Comparison of ENCODE assay signal across 12 cellular contexts in the genomic region with DNA sequence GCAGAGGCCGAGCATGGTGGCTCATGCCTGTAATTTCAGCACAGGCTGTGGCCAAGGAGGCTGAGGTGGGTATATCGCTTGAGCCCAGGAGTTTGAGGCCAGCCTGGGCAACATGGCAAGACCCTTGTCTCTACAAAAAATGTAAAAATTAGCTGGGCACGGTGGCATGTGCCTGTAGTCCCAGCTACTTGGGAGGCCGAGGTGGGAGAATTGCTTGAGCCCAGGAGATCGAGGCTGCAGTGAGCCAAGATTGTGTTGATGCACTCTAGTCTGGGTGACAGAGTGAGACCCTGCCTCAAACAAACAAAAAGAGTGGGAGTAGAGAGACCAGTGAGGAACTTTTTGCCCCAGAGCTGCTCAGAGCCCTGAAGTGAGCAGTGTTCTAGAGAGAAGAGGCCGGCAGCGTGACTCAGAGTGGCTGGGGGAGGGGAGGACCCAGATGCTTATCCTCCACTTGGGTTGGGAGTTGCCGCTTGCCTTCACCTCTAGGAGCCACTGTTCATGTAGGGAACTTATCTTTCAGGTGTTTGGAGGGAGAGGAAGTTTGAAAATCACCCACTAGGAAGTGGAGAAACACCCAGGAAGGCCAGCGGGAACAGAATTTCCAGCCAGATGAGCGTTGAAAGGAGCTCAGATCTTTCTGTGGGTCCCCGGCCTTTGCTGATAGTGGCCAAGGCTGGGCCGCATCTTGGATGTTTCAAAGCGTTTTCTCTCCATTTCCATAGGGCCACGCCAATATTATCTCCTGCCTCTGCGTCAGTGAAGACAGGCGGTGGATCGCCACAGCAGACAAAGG. TPM values are rescaled to one million over a fixed set of nuclear protein-coding genes. Genes with fewer than 3 reads are reported as not detected.
DNase-seq lines count a peak whose midpoint lies in the region; ATAC-seq, FAIRE-seq and TF ChIP-seq lines count a peak whose summit lies in the region.
"Had no signal": no experiment of that assay in that cellular context is flagged by ENCODE, and none has a peak within 500 bp of the region (broad histone marks: within the 10 kb centered on the region; RNA-seq: fewer than 3 reads in every experiment).

No MANE protein-coding gene starts in this region.

- no peak overlapping the region for H3K27ac ChIP-seq in OCI-LY7 (ENCODE audit: low read depth, low read length, poor library complexity, severe bottlenecking)
- H3K27ac ChIP-seq: dorsolateral prefrontal cortex had no signal

- CTCF ChIA-PET in OCI-LY7 (lab: Charles Lee; ENCODE audit: unreplicated experiment): no interaction called here

- intact Hi-C loops in OCI-LY7 (cut with micrococcal nuclease; ENCODE audit: unreplicated experiment): no loop called here

- H2AFZ ChIP-seq in OCI-LY7 (ENCODE audit: low read length): no peak overlapping the region

- no peaks in the 10 kb centered on the region for H4K20me1 ChIP-seq in OCI-LY7 (ENCODE audit: insufficient read depth, low read length)

- no peak for FAIRE-seq in GM19239 (lab: Jason Lieb, UNC)

- ATAC-seq in GM21367 (IDR thresholded peaks at IDR 0.05; ENCODE audit: unreplicated experiment): no peak
- no peak for ATAC-seq in HG03469 (IDR thresholded peaks at IDR 0.05; ENCODE audit: unreplicated experiment)

- DNase-seq in H7 (peak; percentile 76), OCI-LY7 (ENCODE audit: low spot score) (no peak), choroid plexus epithelial cell (ENCODE audit: low read depth) (peak; percentile 53), mesenteric fat pad (ENCODE audit: low spot score) (peak; percentile 72), GM19239 (ENCODE audit: insufficient read length, low spot score) (no peak)
- no peak for DNase-seq in activated effector memory CD4-positive, alpha-beta T cell treated with Interleukin-2 at 50 U/mL for 16 hours
- DNase-seq: dorsolateral prefrontal cortex, NCI-H1092 treated with DMSO at 0.1 percent for 48 hours, NCI-H69, SW 1271 had no signal

- H3K9me3 ChIP-seq in OCI-LY7 (ENCODE audit: low read length): no peaks in the 10 kb centered on the region

- H3K4me3 ChIP-seq in H7 (ENCODE audit: insufficient read depth, low read depth, low read length) (no peak overlapping the region), OCI-LY7 (ENCODE audit: low read depth, low read length, poor library complexity, severe bottlenecking) (no peak overlapping the region), choroid plexus epithelial cell (ENCODE audit: low read depth, low read length) (no peak overlapping the region)
- H3K4me3 ChIP-seq: dorsolateral prefrontal cortex had no signal

- peaks cover 10% of the 10 kb centered on the region for H3K4me1 ChIP-seq in OCI-LY7 (ENCODE audit: insufficient read depth, low read length, poor library complexity, severe bottlenecking)

- H3K9me2 ChIP-seq in OCI-LY7 (ENCODE audit: insufficient read depth, low read length): no peaks in the 10 kb centered on the region

- no peaks in the 10 kb centered on the region for H3K27me3 ChIP-seq in H7 (ENCODE audit: control insufficient read depth, insufficient read depth, low read length)
- H3K27me3 ChIP-seq: dorsolateral prefrontal cortex had no signal

- H3K4me2 ChIP-seq in OCI-LY7 (ENCODE audit: low read length): no peak overlapping the region

- 0 out of 2 replicates have a peak, but pooled peaks have one; percentile 13 for TF ChIP-seq CTCF in OCI-LY7 (conservative IDR thresholded peaks at IDR 0.05; ENCODE audit: low read length)
- TF ChIP-seq CTCF in choroid plexus epithelial cell (conservative IDR thresholded peaks at IDR 0.05; ENCODE audit: low read depth, low read length): peak; percentile 14

- POLR2A ChIA-PET in OCI-LY7 (lab: Charles Lee): interaction anchor here (0.6 kb wide), 1 partner anchor 224 kb away, joined by 3 read pairs; no protein-coding TSS in a partner anchor

- H3K36me3 ChIP-seq in H7 (replicated peaks; ENCODE audit: control insufficient read depth, insufficient read depth, low read length) (no peaks in the 10 kb centered on the region), OCI-LY7 (ENCODE audit: insufficient read depth, low read length) (peaks cover 47% of the 10 kb centered on the region)

- no TSS peak for BruUV-seq in OCI-LY7 (replicated peaks; lab: Mats Ljungman, UMichigan)

- no peaks in the 10 kb centered on the region for H3K79me2 ChIP-seq in OCI-LY7 (ENCODE audit: insufficient read depth, low read depth, low read length)

RNA-seq across cellular contexts. Expression of a gene that starts 15.3 kb away (rescaled TPM):
- total RNA-seq in H7 (2014; rRNA removed; shearing (Covaris generic)): 0.15 and 0.24 TPM in 2 replicates
- total RNA-seq in OCI-LY7 (2014; rRNA removed; shearing (Covaris generic)): 4.1 and 6.6 TPM in 2 replicates
- total RNA-seq in OCI-LY7 (2022) (4.7 and 4.8 TPM in 2 replicates), mesenteric fat pad (2.1 TPM)

RNA-seq across cellular contexts. Expression of a gene that starts 45.1 kb away (rescaled TPM):
- 39.2 and 61.2 TPM in 2 replicates for total RNA-seq in H7 (2014; rRNA removed; shearing (Covaris generic))
- total RNA-seq in OCI-LY7 (2014; rRNA removed; shearing (Covaris generic)): 135 and 142 TPM in 2 replicates
- total RNA-seq in OCI-LY7 (2022) (89.2 and 90.2 TPM in 2 replicates), mesenteric fat pad (54.7 TPM)

Comparison
In these comparisons a context has a peak if more than half of its experiments do, and no peak if none do; other contexts are left out.
1. DNase-seq: peak in H7 (single experiment), choroid plexus epithelial cell (single experiment) and mesenteric fat pad (single experiment); none in OCI-LY7 (single experiment), GM19239 (single experiment) and activated effector memory CD4-positive, alpha-beta T cell treated with Interleukin-2 at 50 U/mL for 16 hours (single experiment).